In genomic region chr1:155017021-155017945, GRCh38 we compare ENCODE assay signal across 1 cellular context.
TF ChIP-seq lines count a peak whose summit lies in the region.

No MANE protein-coding gene starts in this region.

TF ChIP-seq in HEK293, 187 proteins besides CTCF, POLR2A, EP300 and RAD21 (continued from another document):
- TF ChIP-seq ZXDB (tag by site-specific recombination; IDR thresholded peaks at IDR 0.05) (peak; percentile 95), ZFP3 (tag by site-specific recombination; IDR thresholded peaks at IDR 0.05; ENCODE audit: low read depth) (no peak), ZBTB8A (tag by site-specific recombination; IDR thresholded peaks at IDR 0.05) (peak; percentile 96), EGR2 (tag by site-specific recombination; IDR thresholded peaks at IDR 0.05; ENCODE audit: low read depth) (peak; percentile 99), AEBP2 (tag by site-specific recombination; IDR thresholded peaks at IDR 0.05; ENCODE audit: borderline replicate concordance) (no peak), ZNF133 (tag by site-specific recombination; IDR thresholded peaks at IDR 0.05) (no peak), OSR2 (tag by site-specific recombination; IDR thresholded peaks at IDR 0.05) (peak; percentile 83), GLIS2 (tag by site-specific recombination; IDR thresholded peaks at IDR 0.05) (peak; percentile 98), ZNF785 (tag by site-specific recombination; IDR thresholded peaks at IDR 0.05) (peak; percentile 64), ZNF585B (tag by site-specific recombination; IDR thresholded peaks at IDR 0.05) (no peak), SP3 (tag by site-specific recombination; IDR thresholded peaks at IDR 0.05) (peak; percentile 97), ZNF600 (tag by site-specific recombination; IDR thresholded peaks at IDR 0.05) (peak; percentile 100)
